Comparison of ENCODE assay signal across 1 cellular context in the genomic region with DNA sequence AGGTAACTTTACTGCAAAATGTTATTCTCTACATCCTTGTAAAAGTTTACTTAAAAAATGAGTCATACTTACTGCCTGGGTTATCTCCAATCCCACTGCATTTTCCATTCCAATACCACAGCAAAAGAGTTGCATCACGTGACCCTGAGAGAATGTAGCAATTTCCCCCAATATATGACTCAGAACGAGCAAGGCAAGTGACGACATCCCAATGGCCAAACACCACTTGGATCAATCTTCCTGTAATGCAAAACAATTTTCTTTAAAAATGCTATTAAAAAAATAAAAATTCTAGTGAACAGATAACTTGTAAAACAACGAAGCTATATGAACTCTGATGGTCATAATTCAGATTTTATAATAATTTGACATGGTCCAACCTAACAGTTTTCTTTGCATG.
A peak's percentile ranks its signal among the peaks of the same experiment; 100 is the strongest.
TF ChIP-seq lines count a peak whose summit lies in the region.

No MANE protein-coding gene starts in this region.

TF ChIP-seq in HepG2, 621 proteins besides CTCF, POLR2A, EP300 and RAD21 (continued from another document):
- TF ChIP-seq PRPF4 (IDR thresholded peaks at IDR 0.05; ENCODE audit: low read depth, low read length, poor library complexity, severe bottlenecking) (no peak), HOXA3 (CRISPR knock-in tag; IDR thresholded peaks at IDR 0.05) (no peak), ZNF333 (CRISPR knock-in tag; IDR thresholded peaks at IDR 0.05; ENCODE audit: borderline replicate concordance) (no peak), ZMYM2 (CRISPR knock-in tag; IDR thresholded peaks at IDR 0.05) (0 out of 2 replicates have a peak, but pooled peaks have one; percentile 33), CENPX (CRISPR knock-in tag; IDR thresholded peaks at IDR 0.05) (no peak)
- TF ChIP-seq, protein P1, sequence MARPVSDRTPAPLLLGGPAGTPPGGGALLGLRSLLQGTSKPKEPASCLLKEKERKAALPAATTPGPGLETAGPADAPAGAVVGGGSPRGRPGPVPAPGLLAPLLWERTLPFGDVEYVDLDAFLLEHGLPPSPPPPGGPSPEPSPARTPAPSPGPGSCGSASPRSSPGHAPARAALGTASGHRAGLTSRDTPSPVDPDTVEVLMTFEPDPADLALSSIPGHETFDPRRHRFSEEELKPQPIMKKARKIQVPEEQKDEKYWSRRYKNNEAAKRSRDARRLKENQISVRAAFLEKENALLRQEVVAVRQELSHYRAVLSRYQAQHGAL (CRISPR knock-in tag; IDR thresholded peaks at IDR 0.05; ENCODE audit: not compliant biosample characterization) = no peak
